ENCODE assay signal across 9 cellular contexts in the genomic region with DNA sequence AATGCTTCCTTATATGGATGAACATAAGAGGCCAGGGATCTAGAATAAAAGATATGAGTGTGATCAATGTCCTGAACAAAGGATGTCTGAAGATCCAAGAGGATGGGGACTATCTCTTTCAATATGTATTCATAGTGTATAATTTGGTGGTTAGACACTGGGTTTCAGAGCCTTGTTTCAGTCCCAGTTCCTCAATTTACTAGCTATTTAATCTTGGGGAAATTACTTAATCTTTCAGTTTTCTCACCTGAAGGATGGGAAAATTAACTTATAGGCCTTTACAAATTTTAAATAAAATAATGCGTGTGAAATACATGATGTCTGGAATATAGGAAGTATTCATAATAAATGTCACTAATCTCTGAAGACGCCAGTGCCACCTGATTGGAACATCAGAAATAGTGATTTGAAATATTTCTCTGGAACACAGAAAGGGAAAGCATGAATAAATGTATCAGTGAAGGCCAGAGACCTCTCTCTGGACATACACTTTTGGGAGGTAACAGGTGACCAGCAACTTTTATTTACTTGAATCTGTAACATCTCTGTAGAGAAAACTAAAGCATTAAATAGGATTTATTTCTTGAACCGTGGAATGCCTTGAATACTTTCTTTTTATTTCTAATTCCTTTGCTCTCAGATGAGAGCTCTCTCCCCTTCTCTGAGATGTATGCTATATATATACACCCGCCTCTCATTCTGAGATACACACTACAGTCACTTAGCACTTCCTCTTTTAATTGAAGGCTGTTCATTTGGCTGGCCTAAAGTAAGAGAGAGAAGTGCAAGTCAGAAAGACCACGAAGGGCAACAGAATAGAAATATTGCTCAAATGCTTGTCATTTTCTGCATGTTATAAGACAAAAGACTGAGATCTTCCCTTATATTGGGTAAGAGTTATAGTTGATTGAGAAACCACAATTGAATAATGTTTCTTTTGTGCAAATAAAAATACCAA.
DNase-seq lines count a peak whose midpoint lies in the region; ATAC-seq lines count a peak whose summit lies in the region.
"Had no signal": no experiment of that assay in that cellular context is flagged by ENCODE, and none has a peak within 500 bp of the region (broad histone marks: within the 10 kb centered on the region; RNA-seq: fewer than 3 reads in every experiment).

No MANE protein-coding gene starts in this region.

- H3K27me3 Mint-ChIP-seq in activated CD4-positive, alpha-beta T cell treated with anti-CD3 and anti-CD28 coated beads, Interleukin-2, amount 10 ng/mL, durations not matched to agents 7 days and 5 days: no peaks in the 10 kb centered on the region

- H3K4me1 Mint-ChIP-seq in activated CD4-positive, alpha-beta T cell treated with anti-CD3 and anti-CD28 coated beads, Interleukin-2, amount 10 ng/mL, durations not matched to agents 7 days and 5 days: no peaks in the 10 kb centered on the region

- CTCF ChIA-PET in activated CD4-positive, alpha-beta T cell treated with anti-CD3 and anti-CD28 coated beads, Interleukin-2, amount 10 ng/mL, durations not matched to agents 7 days and 5 days (lab: Charles Lee): no interaction called here

- no peaks in the 10 kb centered on the region for H3K36me3 Mint-ChIP-seq in activated CD4-positive, alpha-beta T cell treated with anti-CD3 and anti-CD28 coated beads, Interleukin-2, amount 10 ng/mL, durations not matched to agents 7 days and 5 days (ENCODE audit: low read depth)

- POLR2A ChIA-PET in activated CD4-positive, alpha-beta T cell treated with anti-CD3 and anti-CD28 coated beads, Interleukin-2, amount 10 ng/mL, durations not matched to agents 7 days and 5 days (lab: Charles Lee): no interaction called here

- no peak overlapping the region for H3K4me3 Mint-ChIP-seq in activated CD4-positive, alpha-beta T cell treated with anti-CD3 and anti-CD28 coated beads, Interleukin-2, amount 10 ng/mL, durations not matched to agents 7 days and 5 days
- H3K4me3 Mint-ChIP-seq: nephron progenitor cell had no signal

- H3K9me3 Mint-ChIP-seq in activated CD4-positive, alpha-beta T cell treated with anti-CD3 and anti-CD28 coated beads, Interleukin-2, amount 10 ng/mL, durations not matched to agents 7 days and 5 days: no peaks in the 10 kb centered on the region
- H3K9me3 Mint-ChIP-seq: nephron progenitor cell had no signal

- peak; percentile 99 for ATAC-seq in GM18498 (IDR thresholded peaks at IDR 0.05; ENCODE audit: unreplicated experiment)
- ATAC-seq in GM21528 (IDR thresholded peaks at IDR 0.05; ENCODE audit: low FRiP score, unreplicated experiment): peak; percentile 99
- peak; percentile 99 for ATAC-seq in HG03432 (IDR thresholded peaks at IDR 0.05; ENCODE audit: unreplicated experiment)
- no peak for ATAC-seq in activated CD4-positive, CD25-positive, alpha-beta regulatory T cell treated with anti-CD3 and anti-CD28 coated beads, Interleukin-2, amount 50 U/mL, for 24 hours

- peak; percentile 25 for DNase-seq in amniotic epithelial cell (ENCODE audit: low read depth)
- no peak for DNase-seq in activated CD4-positive, alpha-beta T cell treated with anti-CD3 and anti-CD28 coated beads, Interleukin-2, amount 10 ng/mL, durations not matched to agents 7 days and 5 days
- DNase-seq in putamen (ENCODE audit: low spot score): no peak
- no peak for DNase-seq in activated naive CD4-positive, alpha-beta T cell (lab: John Stamatoyannopoulos, UW)
- DNase-seq: nephron progenitor cell had no signal

- H3K27ac Mint-ChIP-seq in activated CD4-positive, alpha-beta T cell treated with anti-CD3 and anti-CD28 coated beads, Interleukin-2, amount 10 ng/mL, durations not matched to agents 7 days and 5 days: no peak overlapping the region
- H3K27ac Mint-ChIP-seq: nephron progenitor cell had no signal

Comparison
In these comparisons a context has a peak if more than half of its experiments do, and no peak if none do; other contexts are left out.
1. ATAC-seq: peak in GM18498 (single experiment), GM21528 (single experiment) and HG03432 (single experiment); none in activated CD4-positive, CD25-positive, alpha-beta regulatory T cell treated with anti-CD3 and anti-CD28 coated beads, Interleukin-2, amount 50 U/mL, for 24 hours (0 of 2).